7 cellular contexts compared by ENCODE assay signal in genomic region chr1:16514107-16515055, GRCh38. TPM values are rescaled to one million over a fixed set of nuclear protein-coding genes. Genes with fewer than 3 reads are reported as not detected.
A peak's percentile ranks its signal among the peaks of the same experiment; 100 is the strongest.
DNase-seq lines count a peak whose midpoint lies in the region; TF ChIP-seq lines count a peak whose summit lies in the region.

RNU1-1 (minus strand) TSS chr1:16514285.

- peak; percentile 64 for DNase-seq in NCI-H2029 (lab: John Stamatoyannopoulos, UW)
- peak; percentile 63 for DNase-seq in T follicular helper cell (ENCODE audit: low read depth)
- peak; percentile 68 for DNase-seq in activated effector memory CD4-positive, alpha-beta T cell treated with Interleukin-2 at 50 U/mL for 16 hours
- peak in 1 of 2 experiments; percentile 90 for DNase-seq in erythroblast (lab: John Stamatoyannopoulos, UW)
- peak; percentile 84 to 90 for DNase-seq in lung microvascular endothelial cell (ENCODE audit: low read depth in 2 of 2)
- DNase-seq in stimulated activated CD4-positive, alpha-beta T cell treated with anti-CD3 and anti-CD28 coated beads, Interleukin-12 subunit alpha, Interleukin-12 subunit beta, amount 100 ng/mL, for 4 hours, result peak; percentile 66

- TF ChIP-seq POLR2A in GM19099 (IDR thresholded peaks at IDR 0.05; ENCODE audit: extremely low read depth, insufficient read length, low read depth), result peak; percentile 34
- TF ChIP-seq POLR2A in erythroblast (IDR thresholded peaks at IDR 0.05; ENCODE audit: low read length), result peak; percentile 90

RNA-seq across cellular contexts. Expression of gene RNU1-1, which starts in this region (rescaled TPM):
- total RNA-seq in lung microvascular endothelial cell, result under 0.01 and 5,258 TPM in 2 replicates
